In genomic region chr5:59021837-59022514, GRCh38 we compare ENCODE assay signal across 10 cellular contexts.
DNase-seq lines count a peak whose midpoint lies in the region; ATAC-seq and TF ChIP-seq lines count a peak whose summit lies in the region.
"Had no signal": no experiment of that assay in that cellular context is flagged by ENCODE, and none has a peak within 500 bp of the region (broad histone marks: within the 10 kb centered on the region; RNA-seq: fewer than 3 reads in every experiment).

No MANE protein-coding gene starts in this region.

- H3K27me3 ChIP-seq in SK-N-SH (ENCODE audit: insufficient read depth) = no peaks in the 10 kb centered on the region
- H3K27me3 ChIP-seq in rectal smooth muscle tissue (ENCODE audit: control insufficient read depth, insufficient read depth, low read length) = no peaks in the 10 kb centered on the region

- no peak for TF ChIP-seq CTCF in SK-N-SH (IDR thresholded peaks at IDR 0.05)

- ATAC-seq in SK-N-SH treated with all-trans-retinoic acid at 6 μM for 48 hours (no peak), HG02610 (IDR thresholded peaks at IDR 0.05; ENCODE audit: unreplicated experiment) (no peak)

- H2AFZ ChIP-seq in SK-N-SH (ENCODE audit: low read depth) = no peak overlapping the region

- TF ChIP-seq RAD21 in SK-N-SH (IDR thresholded peaks at IDR 0.05; ENCODE audit: low read length) = no peak

- H3K9ac ChIP-seq in SK-N-SH = no peak overlapping the region
- H3K9ac ChIP-seq in rectal smooth muscle tissue (ENCODE audit: low read length) = no peak overlapping the region

- POLR2A ChIA-PET in SK-N-SH (lab: Yijun Ruan, JAX) = no interaction called here

- no peaks in the 10 kb centered on the region for H4K20me1 ChIP-seq in SK-N-SH (ENCODE audit: insufficient read depth)

- H3K27ac ChIP-seq in SK-N-SH (ENCODE audit: low read depth in 2 of 2, low read length in 1 of 2) (no peak overlapping the region), rectal smooth muscle tissue (ENCODE audit: low read depth, low read length) (peak overlapping the region; percentile 40)

- TF ChIP-seq EP300 in SK-N-SH (IDR thresholded peaks at IDR 0.05; ENCODE audit: borderline replicate concordance in 1 of 2, low read depth in 1 of 2, low read length in 1 of 2) = no peak

- no peak overlapping the region for H3K4me2 ChIP-seq in SK-N-SH

- H3K9me2 ChIP-seq in SK-N-SH = no peaks in the 10 kb centered on the region

- H3K4me3 ChIP-seq in SK-N-SH (ENCODE audit: low read depth in 2 of 2, low read length in 1 of 2) = no peak overlapping the region
- H3K4me3 ChIP-seq in rectal smooth muscle tissue (ENCODE audit: low read length) = no peak overlapping the region

- DNase-seq in SK-N-SH = no peak
- DNase-seq in NCI-H128 (lab: John Stamatoyannopoulos, UW; ENCODE audit: unreplicated experiment) = peak; percentile 23
- DNase-seq in cerebellar cortex (ENCODE audit: low spot score) = peak; percentile 36
- DNase-seq in NCI-H226 = no peak
- DNase-seq in activated effector memory CD4-positive, alpha-beta T cell treated with Interleukin-2 at 50 U/mL for 16 hours = no peak
- DNase-seq: activated CD8-positive, alpha-beta memory T cell treated with anti-CD3 and anti-CD28 coated beads, Interleukin-2, amount 10 ng/mL, durations not matched to agents 7 days and 5 days; NCI-H526 treated with DMSO at 0.1 percent for 48 hours had no signal

- 77% methylated on average over 7 of the region's 7 CpGs for WGBS in SK-N-SH (ENCODE audit: low lambda C conversion rate)

- no peaks in the 10 kb centered on the region for H3K9me3 ChIP-seq in SK-N-SH

- H3F3A ChIP-seq in SK-N-SH (replicated peaks; ENCODE audit: insufficient read depth) = no peaks in the 10 kb centered on the region

- CTCF ChIA-PET in SK-N-SH (lab: Yijun Ruan, JAX) = interaction anchor here (1.4 to 1.8 kb wide), 2 partner anchors 151 to 152 kb away, joined by 3 to 10 read pairs; no protein-coding TSS in a partner anchor

- H3K4me1 ChIP-seq in SK-N-SH (ENCODE audit: control insufficient read depth in 1 of 2, insufficient read depth in 2 of 2, low read depth in 1 of 2, low read length in 1 of 2) (peaks cover 0 to 3% of the 10 kb centered on the region in 2 experiments; a peak in 1 of 4 replicates), rectal smooth muscle tissue (ENCODE audit: control insufficient read depth, insufficient read depth, low read length) (peaks cover 20% of the 10 kb centered on the region)

- no peaks in the 10 kb centered on the region for H3K79me2 ChIP-seq in SK-N-SH (ENCODE audit: insufficient read depth)

- H3K36me3 ChIP-seq in SK-N-SH (replicated peaks in 1 of 2; ENCODE audit: control insufficient read depth in 1 of 2, insufficient read depth in 2 of 2, low read length in 1 of 2) (no peaks in the 10 kb centered on the region), rectal smooth muscle tissue (ENCODE audit: control insufficient read depth, insufficient read depth, low read length) (peaks cover 3% of the 10 kb centered on the region)

TF ChIP-seq in SK-N-SH, 30 proteins besides CTCF, POLR2A, EP300 and RAD21:
- TF ChIP-seq FOSL2 (IDR thresholded peaks at IDR 0.05; ENCODE audit: borderline replicate concordance, low read depth) (0 out of 2 replicates have a peak, but pooled peaks have one; percentile 24), EZH2phosphoT487 (IDR thresholded peaks at IDR 0.05; ENCODE audit: borderline replicate concordance, low read depth) (no peak), PBX3 (IDR thresholded peaks at IDR 0.05) (peak; percentile 25; the same call in 1 of the 2 replicates)

TF ChIP-seq in SK-N-SH treated with all-trans-retinoic acid at 6 μM for 48 hours, 23 proteins besides CTCF, POLR2A, EP300 and RAD21:
- TF ChIP-seq TCF4 (CRISPR knock-in tag; IDR thresholded peaks at IDR 0.05; ENCODE audit: borderline replicate concordance) (no peak), ZFP3 (CRISPR knock-in tag; IDR thresholded peaks at IDR 0.05) (no peak), GLIS3 (CRISPR knock-in tag; IDR thresholded peaks at IDR 0.05) (no peak), ZFP30 (CRISPR knock-in tag; IDR thresholded peaks at IDR 0.05) (no peak), BACH2 (CRISPR knock-in tag; IDR thresholded peaks at IDR 0.05; ENCODE audit: borderline replicate concordance) (no peak), RARB (CRISPR knock-in tag; IDR thresholded peaks at IDR 0.05) (no peak)
- TF ChIP-seq, protein P1, sequence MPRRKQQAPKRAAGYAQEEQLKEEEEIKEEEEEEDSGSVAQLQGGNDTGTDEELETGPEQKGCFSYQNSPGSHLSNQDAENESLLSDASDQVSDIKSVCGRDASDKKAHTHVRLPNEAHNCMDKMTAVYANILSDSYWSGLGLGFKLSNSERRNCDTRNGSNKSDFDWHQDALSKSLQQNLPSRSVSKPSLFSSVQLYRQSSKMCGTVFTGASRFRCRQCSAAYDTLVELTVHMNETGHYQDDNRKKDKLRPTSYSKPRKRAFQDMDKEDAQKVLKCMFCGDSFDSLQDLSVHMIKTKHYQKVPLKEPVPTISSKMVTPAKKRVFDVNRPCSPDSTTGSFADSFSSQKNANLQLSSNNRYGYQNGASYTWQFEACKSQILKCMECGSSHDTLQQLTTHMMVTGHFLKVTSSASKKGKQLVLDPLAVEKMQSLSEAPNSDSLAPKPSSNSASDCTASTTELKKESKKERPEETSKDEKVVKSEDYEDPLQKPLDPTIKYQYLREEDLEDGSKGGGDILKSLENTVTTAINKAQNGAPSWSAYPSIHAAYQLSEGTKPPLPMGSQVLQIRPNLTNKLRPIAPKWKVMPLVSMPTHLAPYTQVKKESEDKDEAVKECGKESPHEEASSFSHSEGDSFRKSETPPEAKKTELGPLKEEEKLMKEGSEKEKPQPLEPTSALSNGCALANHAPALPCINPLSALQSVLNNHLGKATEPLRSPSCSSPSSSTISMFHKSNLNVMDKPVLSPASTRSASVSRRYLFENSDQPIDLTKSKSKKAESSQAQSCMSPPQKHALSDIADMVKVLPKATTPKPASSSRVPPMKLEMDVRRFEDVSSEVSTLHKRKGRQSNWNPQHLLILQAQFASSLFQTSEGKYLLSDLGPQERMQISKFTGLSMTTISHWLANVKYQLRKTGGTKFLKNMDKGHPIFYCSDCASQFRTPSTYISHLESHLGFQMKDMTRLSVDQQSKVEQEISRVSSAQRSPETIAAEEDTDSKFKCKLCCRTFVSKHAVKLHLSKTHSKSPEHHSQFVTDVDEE (CRISPR knock-in tag; IDR thresholded peaks at IDR 0.05) = no peak
- TF ChIP-seq, protein P2, sequence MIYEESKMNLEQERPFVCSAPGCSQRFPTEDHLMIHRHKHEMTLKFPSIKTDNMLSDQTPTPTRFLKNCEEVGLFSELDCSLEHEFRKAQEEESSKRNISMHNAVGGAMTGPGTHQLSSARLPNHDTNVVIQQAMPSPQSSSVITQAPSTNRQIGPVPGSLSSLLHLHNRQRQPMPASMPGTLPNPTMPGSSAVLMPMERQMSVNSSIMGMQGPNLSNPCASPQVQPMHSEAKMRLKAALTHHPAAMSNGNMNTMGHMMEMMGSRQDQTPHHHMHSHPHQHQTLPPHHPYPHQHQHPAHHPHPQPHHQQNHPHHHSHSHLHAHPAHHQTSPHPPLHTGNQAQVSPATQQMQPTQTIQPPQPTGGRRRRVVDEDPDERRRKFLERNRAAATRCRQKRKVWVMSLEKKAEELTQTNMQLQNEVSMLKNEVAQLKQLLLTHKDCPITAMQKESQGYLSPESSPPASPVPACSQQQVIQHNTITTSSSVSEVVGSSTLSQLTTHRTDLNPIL (CRISPR knock-in tag; IDR thresholded peaks at IDR 0.05; ENCODE audit: low read depth) = no peak
- TF ChIP-seq, protein P3, sequence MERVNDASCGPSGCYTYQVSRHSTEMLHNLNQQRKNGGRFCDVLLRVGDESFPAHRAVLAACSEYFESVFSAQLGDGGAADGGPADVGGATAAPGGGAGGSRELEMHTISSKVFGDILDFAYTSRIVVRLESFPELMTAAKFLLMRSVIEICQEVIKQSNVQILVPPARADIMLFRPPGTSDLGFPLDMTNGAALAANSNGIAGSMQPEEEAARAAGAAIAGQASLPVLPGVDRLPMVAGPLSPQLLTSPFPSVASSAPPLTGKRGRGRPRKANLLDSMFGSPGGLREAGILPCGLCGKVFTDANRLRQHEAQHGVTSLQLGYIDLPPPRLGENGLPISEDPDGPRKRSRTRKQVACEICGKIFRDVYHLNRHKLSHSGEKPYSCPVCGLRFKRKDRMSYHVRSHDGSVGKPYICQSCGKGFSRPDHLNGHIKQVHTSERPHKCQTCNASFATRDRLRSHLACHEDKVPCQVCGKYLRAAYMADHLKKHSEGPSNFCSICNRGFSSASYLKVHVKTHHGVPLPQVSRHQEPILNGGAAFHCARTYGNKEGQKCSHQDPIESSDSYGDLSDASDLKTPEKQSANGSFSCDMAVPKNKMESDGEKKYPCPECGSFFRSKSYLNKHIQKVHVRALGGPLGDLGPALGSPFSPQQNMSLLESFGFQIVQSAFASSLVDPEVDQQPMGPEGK (CRISPR knock-in tag; IDR thresholded peaks at IDR 0.05; ENCODE audit: borderline replicate concordance) = no peak
- TF ChIP-seq, protein P4, sequence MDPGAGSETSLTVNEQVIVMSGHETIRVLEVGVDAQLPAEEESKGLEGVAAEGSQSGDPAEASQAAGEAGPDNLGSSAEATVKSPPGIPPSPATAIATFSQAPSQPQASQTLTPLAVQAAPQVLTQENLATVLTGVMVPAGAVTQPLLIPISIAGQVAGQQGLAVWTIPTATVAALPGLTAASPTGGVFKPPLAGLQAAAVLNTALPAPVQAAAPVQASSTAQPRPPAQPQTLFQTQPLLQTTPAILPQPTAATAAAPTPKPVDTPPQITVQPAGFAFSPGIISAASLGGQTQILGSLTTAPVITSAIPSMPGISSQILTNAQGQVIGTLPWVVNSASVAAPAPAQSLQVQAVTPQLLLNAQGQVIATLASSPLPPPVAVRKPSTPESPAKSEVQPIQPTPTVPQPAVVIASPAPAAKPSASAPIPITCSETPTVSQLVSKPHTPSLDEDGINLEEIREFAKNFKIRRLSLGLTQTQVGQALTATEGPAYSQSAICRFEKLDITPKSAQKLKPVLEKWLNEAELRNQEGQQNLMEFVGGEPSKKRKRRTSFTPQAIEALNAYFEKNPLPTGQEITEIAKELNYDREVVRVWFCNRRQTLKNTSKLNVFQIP (CRISPR knock-in tag; IDR thresholded peaks at IDR 0.05; ENCODE audit: borderline replicate concordance, low read depth) = no peak

Comparison
In these comparisons a context has a peak if more than half of its experiments do, and no peak if none do; other contexts are left out.
1. DNase-seq: peak in NCI-H128 (single experiment) and cerebellar cortex (single experiment); none in SK-N-SH (single experiment), NCI-H226 (single experiment) and activated effector memory CD4-positive, alpha-beta T cell treated with Interleukin-2 at 50 U/mL for 16 hours (single experiment).